Comparison of ENCODE assay signal across 8 cellular contexts in the genomic region with DNA sequence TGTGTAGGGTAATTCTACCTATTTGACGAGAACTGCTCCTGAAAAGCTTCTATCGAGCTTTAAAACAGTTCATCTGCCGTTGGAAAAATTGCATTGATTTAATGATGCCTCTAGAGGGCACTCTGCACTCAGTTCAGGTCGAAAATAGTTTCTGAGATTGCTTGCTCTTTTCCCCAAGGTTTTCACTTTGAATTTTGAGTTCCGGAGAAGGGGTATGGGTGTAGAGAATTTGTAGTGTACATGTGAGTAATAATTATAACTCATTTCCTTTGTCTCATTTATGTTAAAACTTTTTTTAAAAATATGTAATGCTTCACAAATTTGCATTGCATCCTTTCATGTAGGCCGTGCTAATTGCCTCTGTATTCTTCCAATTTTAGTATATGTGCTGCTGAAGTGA. TPM values are rescaled to one million over a fixed set of nuclear protein-coding genes. Genes with fewer than 3 reads are reported as not detected.
A peak's percentile ranks its signal among the peaks of the same experiment; 100 is the strongest.
DNase-seq lines count a peak whose midpoint lies in the region; ATAC-seq and TF ChIP-seq lines count a peak whose summit lies in the region.

No MANE protein-coding gene starts in this region.

- CTCF ChIA-PET in activated CD4-positive, alpha-beta T cell treated with anti-CD3 and anti-CD28 coated beads for 36 hours (lab: Charles Lee): interaction anchor here (0.5 to 6.6 kb wide), 62 partner anchors 8 to 540 kb away, joined by 3 to 60 read pairs (median 4); a partner anchor contains a TSS
- CTCF ChIA-PET in OCI-LY7 (lab: Charles Lee; ENCODE audit: unreplicated experiment): interaction anchor here (1.3 kb wide), 1 partner anchor 10 kb away, joined by 3 read pairs; no protein-coding TSS in a partner anchor
- CTCF ChIA-PET in mammary epithelial cell (lab: Charles Lee; ENCODE audit: low non-redundant PET): interaction anchor here (0.5 to 0.9 kb wide), 5 partner anchors 53 to 455 kb away, joined by 3 to 11 read pairs (median 5); no protein-coding TSS in a partner anchor

- POLR2A ChIA-PET in activated CD4-positive, alpha-beta T cell treated with anti-CD3 and anti-CD28 coated beads for 36 hours (lab: Charles Lee): no interaction called here
- POLR2A ChIA-PET in OCI-LY7 (lab: Charles Lee): interaction anchor here (0.8 to 1.6 kb wide), 3 partner anchors 16 to 58 kb away, joined by 3 to 4 read pairs (median 3); no protein-coding TSS in a partner anchor

- no peaks in the 10 kb centered on the region for H3K9me2 ChIP-seq in OCI-LY7 (ENCODE audit: insufficient read depth, low read length)

- H3K9ac ChIP-seq in mammary epithelial cell (ENCODE audit: insufficient read depth, low read length): no peak overlapping the region

- no TSS peak for BruUV-seq in OCI-LY7 (replicated peaks; lab: Mats Ljungman, UMichigan)
- no TSS peak for BruUV-seq in mammary epithelial cell (replicated peaks; lab: Mats Ljungman, UMichigan)

- TF ChIP-seq CTCF in OCI-LY7 (conservative IDR thresholded peaks at IDR 0.05; ENCODE audit: low read length) (peak; percentile 92), mammary epithelial cell (conservative IDR thresholded peaks at IDR 0.05 in 1 of 2, IDR thresholded peaks at IDR 0.05 in 1 of 2; ENCODE audit: extremely low read depth in 1 of 2, insufficient read depth in 1 of 2, low read depth in 1 of 2, low read length in 2 of 2) (peak; percentile 74 to 79)

- no peaks in the 10 kb centered on the region for H3K36me3 ChIP-seq in OCI-LY7 (ENCODE audit: insufficient read depth, low read length)
- H3K36me3 ChIP-seq in mammary epithelial cell (ENCODE audit: insufficient read depth, low read length): no peaks in the 10 kb centered on the region

- H3K36me3 Mint-ChIP-seq in activated CD4-positive, alpha-beta T cell treated with anti-CD3 and anti-CD28 coated beads for 36 hours (ENCODE audit: low read depth): peaks cover 2% of the 10 kb centered on the region

- peaks cover 3% of the 10 kb centered on the region for H3K27me3 ChIP-seq in mammary epithelial cell (ENCODE audit: insufficient read depth, low read length)

- peak overlapping the region; percentile 42 for H3K4me3 Mint-ChIP-seq in activated CD4-positive, alpha-beta T cell treated with anti-CD3 and anti-CD28 coated beads for 36 hours

- in situ Hi-C loops in mammary epithelial cell (cut with MboI; ENCODE audit: low sequenced_read_pairs in 2 of 2): loop anchor here in 1 of 2 donors (25.0 kb wide), 1 partner anchor 470 kb away; no protein-coding TSS in a partner anchor

- H3K27ac Mint-ChIP-seq in activated CD4-positive, alpha-beta T cell treated with anti-CD3 and anti-CD28 coated beads for 36 hours: no peak overlapping the region

- no peaks in the 10 kb centered on the region for H3K9me3 Mint-ChIP-seq in activated CD4-positive, alpha-beta T cell treated with anti-CD3 and anti-CD28 coated beads for 36 hours (ENCODE audit: low read depth)

- no peaks in the 10 kb centered on the region for H4K20me1 ChIP-seq in OCI-LY7 (ENCODE audit: insufficient read depth, low read length)
- no peaks in the 10 kb centered on the region for H4K20me1 ChIP-seq in mammary epithelial cell (ENCODE audit: insufficient read depth, low read length)

- H3K4me1 Mint-ChIP-seq in activated CD4-positive, alpha-beta T cell treated with anti-CD3 and anti-CD28 coated beads for 36 hours: peaks cover 59% of the 10 kb centered on the region

- no peaks in the 10 kb centered on the region for H3K9me3 ChIP-seq in OCI-LY7 (ENCODE audit: low read length)
- no peaks in the 10 kb centered on the region for H3K9me3 ChIP-seq in mammary epithelial cell (replicated peaks; ENCODE audit: insufficient read depth, low read length)

- H3K79me2 ChIP-seq in OCI-LY7 (ENCODE audit: insufficient read depth, low read depth, low read length) (no peaks in the 10 kb centered on the region), mammary epithelial cell (ENCODE audit: insufficient read depth, low read length) (no peaks in the 10 kb centered on the region)

- DNase-seq in activated CD4-positive, alpha-beta T cell treated with anti-CD3 and anti-CD28 coated beads for 36 hours: peak; percentile 27
- no peak for DNase-seq in activated CD4-positive, alpha-beta T cell treated with anti-CD3 and anti-CD28 coated beads for 1 hour
- DNase-seq in OCI-LY7 (ENCODE audit: low spot score): peak; percentile 54
- peak; percentile 35 for DNase-seq in mammary epithelial cell
- DNase-seq in lung microvascular endothelial cell (ENCODE audit: low read depth in 2 of 2): peak; percentile 45 to 48
- DNase-seq in GM19240 (ENCODE audit: insufficient read length, low spot score): no peak

- WGBS in mammary epithelial cell (ENCODE audit: low coverage, missing lambda C conversion rate): 17% methylated on average over 6 of the region's 6 CpGs

- ATAC-seq in activated CD4-positive, alpha-beta T cell treated with anti-CD3 and anti-CD28 coated beads for 36 hours: peak; percentile 50
- ATAC-seq in HG02610 (IDR thresholded peaks at IDR 0.05; ENCODE audit: unreplicated experiment): peak; percentile 51
- no peak for ATAC-seq in HG03045 (IDR thresholded peaks at IDR 0.05; ENCODE audit: unreplicated experiment)

- intact Hi-C loops in activated CD4-positive, alpha-beta T cell treated with anti-CD3 and anti-CD28 coated beads for 36 hours (cut with DNase I, micrococcal nuclease): loop anchor here (1.0 to 5.0 kb wide), 7 partner anchors 35 to 535 kb away; no protein-coding TSS in a partner anchor
- intact Hi-C loops in OCI-LY7 (cut with micrococcal nuclease; ENCODE audit: unreplicated experiment): loop anchor here (1.0 kb wide), 1 partner anchor 60 kb away; no protein-coding TSS in a partner anchor
- intact Hi-C loops in mammary epithelial cell (cut with micrococcal nuclease): loop anchor here (1.0 to 5.0 kb wide), 6 partner anchors 60 to 545 kb away; no protein-coding TSS in a partner anchor

- H3K4me1 ChIP-seq in OCI-LY7 (ENCODE audit: insufficient read depth, low read length, poor library complexity, severe bottlenecking): no peaks in the 10 kb centered on the region
- peaks cover 5% of the 10 kb centered on the region for H3K4me1 ChIP-seq in mammary epithelial cell (ENCODE audit: insufficient read depth, low read length)

- H3K4me3 ChIP-seq in OCI-LY7 (ENCODE audit: low read depth, low read length, poor library complexity, severe bottlenecking): no peak overlapping the region
- H3K4me3 ChIP-seq in mammary epithelial cell (replicated peaks in 1 of 3; ENCODE audit: insufficient read depth in 1 of 3, low read depth in 2 of 3, low read length in 3 of 3): peak overlapping the region in 1 of 3 experiments; percentile 2

- H3K27me3 Mint-ChIP-seq in activated CD4-positive, alpha-beta T cell treated with anti-CD3 and anti-CD28 coated beads for 36 hours: no peaks in the 10 kb centered on the region

- H2AFZ ChIP-seq in OCI-LY7 (ENCODE audit: low read length) (no peak overlapping the region), mammary epithelial cell (ENCODE audit: low read depth, low read length) (peak overlapping the region; percentile 15)

- dilution Hi-C loops in mammary epithelial cell (cut with HindIII; ENCODE audit: low sequenced_read_pairs): no loop called here

- H3K4me2 ChIP-seq in OCI-LY7 (ENCODE audit: low read length) (no peak overlapping the region), mammary epithelial cell (ENCODE audit: insufficient read depth, low read depth, low read length) (peak overlapping the region; percentile 66)

- H3K27ac ChIP-seq in OCI-LY7 (ENCODE audit: low read depth, low read length, poor library complexity, severe bottlenecking) (no peak overlapping the region), mammary epithelial cell (ENCODE audit: insufficient read depth, low read depth, low read length) (no peak overlapping the region)

RNA-seq across cellular contexts. Expression of a gene that starts 28.4 kb away (rescaled TPM):
- total RNA-seq in activated CD4-positive, alpha-beta T cell treated with anti-CD3 and anti-CD28 coated beads for 36 hours: 1 to 10 TPM; 3.7 to 4.8 TPM
- 1.0 TPM in 1 of 2 replicates, not detected in the other for total RNA-seq in OCI-LY7 (2014; rRNA removed; shearing (Covaris generic))
- not detected in 2 replicates for total RNA-seq in OCI-LY7 (2022)
- total RNA-seq in mammary epithelial cell: not detected
- 0.06 TPM for polyA plus RNA-seq in mammary epithelial cell
- not detected for polyA minus RNA-seq in mammary epithelial cell
- total RNA-seq in lung microvascular endothelial cell: 0.20 and 0.22 TPM in 2 replicates

Comparison
In these comparisons a context has a peak if more than half of its experiments do, and no peak if none do; other contexts are left out.
1. DNase-seq: peak in activated CD4-positive, alpha-beta T cell treated with anti-CD3 and anti-CD28 coated beads for 36 hours (single experiment), OCI-LY7 (single experiment), mammary epithelial cell (single experiment) and lung microvascular endothelial cell (2 of 2); none in activated CD4-positive, alpha-beta T cell treated with anti-CD3 and anti-CD28 coated beads for 1 hour (single experiment) and GM19240 (single experiment).